12 cellular contexts compared by ENCODE assay signal in genomic region chr2:55157474-55157884, GRCh38.
A peak's percentile ranks its signal among the peaks of the same experiment; 100 is the strongest.
DNase-seq lines count a peak whose midpoint lies in the region; ATAC-seq and TF ChIP-seq lines count a peak whose summit lies in the region.
"Had no signal": no experiment of that assay in that cellular context is flagged by ENCODE, and none has a peak within 500 bp of the region (broad histone marks: within the 10 kb centered on the region; RNA-seq: fewer than 3 reads in every experiment).

No MANE protein-coding gene starts in this region.

- no peaks in the 10 kb centered on the region for H3K27me3 Mint-ChIP-seq in activated CD4-positive, alpha-beta T cell treated with anti-CD3 and anti-CD28 coated beads for 36 hours
- H3K27me3 Mint-ChIP-seq: CD4-positive, CD25-positive, alpha-beta regulatory T cell had no signal

- CTCF ChIA-PET in activated CD4-positive, alpha-beta T cell treated with anti-CD3 and anti-CD28 coated beads for 36 hours (lab: Charles Lee): interaction anchor here (0.9 kb wide), 1 partner anchor 12 kb away, joined by 4 read pairs; no protein-coding TSS in a partner anchor

- TF ChIP-seq EP300 in ovary (IDR thresholded peaks at IDR 0.05): no peak

- no peak overlapping the region for H3K4me3 ChIP-seq in ascending aorta
- H3K4me3 ChIP-seq in hepatocyte: no peak overlapping the region
- H3K4me3 ChIP-seq in upper lobe of right lung: no peak overlapping the region
- no peak overlapping the region for H3K4me3 ChIP-seq in ovary
- H3K4me3 ChIP-seq: thyroid gland had no signal

- DNase-seq in activated CD4-positive, alpha-beta T cell treated with anti-CD3 and anti-CD28 coated beads for 36 hours: no peak
- no peak for DNase-seq in activated CD4-positive, alpha-beta T cell treated with anti-CD3 and anti-CD28 coated beads for 48 hours
- peak in 1 of 2 donors; percentile 63 for DNase-seq in ascending aorta (ENCODE audit: low spot score in 2 of 2)
- DNase-seq in hepatocyte (ENCODE audit: low spot score): no peak
- DNase-seq in upper lobe of right lung: no peak
- no peak for DNase-seq in ovary
- no peak for DNase-seq in A172 (ENCODE audit: low spot score)
- DNase-seq: CD4-positive, CD25-positive, alpha-beta regulatory T cell; nucleus accumbens; thyroid gland had no signal

- H3K27me3 ChIP-seq in ascending aorta: no peaks in the 10 kb centered on the region
- no peaks in the 10 kb centered on the region for H3K27me3 ChIP-seq in hepatocyte
- no peaks in the 10 kb centered on the region for H3K27me3 ChIP-seq in upper lobe of right lung
- H3K27me3 ChIP-seq in ovary: no peaks in the 10 kb centered on the region
- H3K27me3 ChIP-seq: thyroid gland had no signal

- no peak for TF ChIP-seq POLR2A in ovary (IDR thresholded peaks at IDR 0.05)

- H3K9me3 ChIP-seq in ascending aorta (no peaks in the 10 kb centered on the region), hepatocyte (ENCODE audit: low read depth) (no peaks in the 10 kb centered on the region), upper lobe of right lung (no peaks in the 10 kb centered on the region), ovary (no peaks in the 10 kb centered on the region)
- H3K9me3 ChIP-seq: thyroid gland had no signal

- H3K79me2 ChIP-seq in hepatocyte: no peaks in the 10 kb centered on the region

- ATAC-seq in activated CD4-positive, alpha-beta T cell treated with anti-CD3 and anti-CD28 coated beads for 36 hours: peak; percentile 72
- ATAC-seq in upper lobe of right lung (no peak), HG03460 (IDR thresholded peaks at IDR 0.05; ENCODE audit: unreplicated experiment) (no peak)

- intact Hi-C loops in activated CD4-positive, alpha-beta T cell treated with anti-CD3 and anti-CD28 coated beads for 36 hours (cut with DNase I, micrococcal nuclease): no loop called here
- intact Hi-C loops in ascending aorta (cut with DNase I): loop anchor here (2.0 kb wide), 2 partner anchors 43 to 55 kb away; no protein-coding TSS in a partner anchor
- intact Hi-C loops in upper lobe of right lung (cut with DNase I): no loop called here
- intact Hi-C loops in ovary (cut with DNase I): loop anchor here in 1 of 4 donors (5.0 kb wide), 1 partner anchor 45 kb away; no protein-coding TSS in a partner anchor

- no peaks in the 10 kb centered on the region for H3K36me3 Mint-ChIP-seq in activated CD4-positive, alpha-beta T cell treated with anti-CD3 and anti-CD28 coated beads for 36 hours (ENCODE audit: low read depth)
- H3K36me3 Mint-ChIP-seq: CD4-positive, CD25-positive, alpha-beta regulatory T cell had no signal

- H3K27ac ChIP-seq in ascending aorta: peak overlapping the region; percentile 79 to 81
- H3K27ac ChIP-seq in hepatocyte: peak overlapping the region; percentile 61
- H3K27ac ChIP-seq in upper lobe of right lung: peak overlapping the region; percentile 44
- H3K27ac ChIP-seq in ovary: no peak overlapping the region
- H3K27ac ChIP-seq: KMS-11 had no signal

- H3K4me1 ChIP-seq in ascending aorta (peaks cover 14 to 58% of the 10 kb centered on the region in 2 donors), hepatocyte (ENCODE audit: insufficient read depth) (peaks cover 61% of the 10 kb centered on the region), upper lobe of right lung (peaks cover 77% of the 10 kb centered on the region), ovary (ENCODE audit: insufficient read depth) (peaks cover 16% of the 10 kb centered on the region)

- TF ChIP-seq CTCF in ascending aorta (IDR thresholded peaks at IDR 0.05) (peak in 2 of 3 experiments; percentile 31 to 36), hepatocyte (IDR thresholded peaks at IDR 0.05; ENCODE audit: poor library complexity) (no peak), upper lobe of right lung (IDR thresholded peaks at IDR 0.05) (peak; percentile 6), ovary (IDR thresholded peaks at IDR 0.05) (no peak)

- no peaks in the 10 kb centered on the region for H3K9me2 ChIP-seq in hepatocyte (replicated peaks; ENCODE audit: insufficient read depth)

- no peaks in the 10 kb centered on the region for H4K20me1 ChIP-seq in hepatocyte (ENCODE audit: insufficient read depth, poor library complexity, severe bottlenecking)

- H3K27ac Mint-ChIP-seq in activated CD4-positive, alpha-beta T cell treated with anti-CD3 and anti-CD28 coated beads for 36 hours: no peak overlapping the region

- H3K9me3 Mint-ChIP-seq in activated CD4-positive, alpha-beta T cell treated with anti-CD3 and anti-CD28 coated beads for 36 hours (ENCODE audit: low read depth): no peaks in the 10 kb centered on the region
- H3K9me3 Mint-ChIP-seq: CD4-positive, CD25-positive, alpha-beta regulatory T cell had no signal

- WGBS in hepatocyte (ENCODE audit: low lambda C conversion rate, missing lambda C conversion rate): 51% methylated on average over 2 of the region's 2 CpGs
- 67 to 68% (median 68%) methylated on average over 2 of the region's 2 CpGs for WGBS in ovary, 3 donors

- peak overlapping the region; percentile 43 for H3K4me2 ChIP-seq in hepatocyte
- H3K4me2 ChIP-seq: KMS-11 had no signal

- H3K4me1 Mint-ChIP-seq in activated CD4-positive, alpha-beta T cell treated with anti-CD3 and anti-CD28 coated beads for 36 hours: peaks cover 7% of the 10 kb centered on the region

- no peak overlapping the region for H3K4me3 Mint-ChIP-seq in activated CD4-positive, alpha-beta T cell treated with anti-CD3 and anti-CD28 coated beads for 36 hours
- H3K4me3 Mint-ChIP-seq: CD4-positive, CD25-positive, alpha-beta regulatory T cell had no signal

- POLR2A ChIA-PET in activated CD4-positive, alpha-beta T cell treated with anti-CD3 and anti-CD28 coated beads for 36 hours (lab: Charles Lee): interaction anchor here (0.6 kb wide), 1 partner anchor 221 kb away, joined by 3 read pairs; no protein-coding TSS in a partner anchor

- H3K36me3 ChIP-seq in ascending aorta (no peaks in the 10 kb centered on the region), hepatocyte (replicated peaks; ENCODE audit: insufficient read depth, low read depth) (no peaks in the 10 kb centered on the region), upper lobe of right lung (no peaks in the 10 kb centered on the region), ovary (no peaks in the 10 kb centered on the region)
- H3K36me3 ChIP-seq: thyroid gland had no signal

- H2AFZ ChIP-seq in hepatocyte: no peak overlapping the region

Comparison
In these comparisons a context has a peak if more than half of its experiments do, and no peak if none do; other contexts are left out.
1. H3K27ac ChIP-seq: peak in ascending aorta (2 of 2), hepatocyte (single experiment) and upper lobe of right lung (single experiment); none in ovary (0 of 2).
2. CTCF ChIP-seq: peak in ascending aorta (2 of 3) and upper lobe of right lung (single experiment); none in hepatocyte (single experiment) and ovary (0 of 3).